Comparison of ENCODE assay signal across 16 cellular contexts in genomic region chr12:100184549-100184948, GRCh38. TPM values are rescaled to one million over a fixed set of nuclear protein-coding genes. Genes with fewer than 3 reads are reported as not detected.
DNase-seq lines count a peak whose midpoint lies in the region; ATAC-seq, FAIRE-seq and TF ChIP-seq lines count a peak whose summit lies in the region.
"Had no signal": no experiment of that assay in that cellular context is flagged by ENCODE, and none has a peak within 500 bp of the region (broad histone marks: within the 10 kb centered on the region; RNA-seq: fewer than 3 reads in every experiment).

No MANE protein-coding gene starts in this region.

- TF ChIP-seq EP300 in HepG2 (IDR thresholded peaks at IDR 0.05; ENCODE audit: low read depth in 2 of 2, low read length in 2 of 2) (peak in 1 of 2 experiments; percentile 11; a peak in 1 of 4 replicates), HepG2 (CRISPR knock-in tag; IDR thresholded peaks at IDR 0.05; ENCODE audit: borderline replicate concordance) (no peak)

- DNase-seq in activated CD4-positive, alpha-beta T cell treated with anti-CD3 and anti-CD28 coated beads, Interleukin-2, amount 10 ng/mL, durations not matched to agents 24 days and 14 days, result no peak
- DNase-seq in activated CD4-positive, alpha-beta T cell treated with anti-CD3 and anti-CD28 coated beads, Interleukin-2, amount 50 U/mL, for 48 hours, result no peak
- DNase-seq in adipocyte (ENCODE audit: low read depth), result peak; percentile 19
- peak; percentile 63 for DNase-seq in HepG2 (ENCODE audit: low spot score)
- DNase-seq in NCI-H2029 treated with DMSO at 0.1 percent for 48 hours (lab: John Stamatoyannopoulos, UW), result no peak
- no peak for DNase-seq in NCI-H1930 (lab: John Stamatoyannopoulos, UW)
- DNase-seq: BE2C; CD4-positive, alpha-beta memory T cell; NCI-H1092; NCI-H1694 treated with DMSO at 0.1 percent for 48 hours; NCI-H526 had no signal

- peak overlapping the region; percentile 34 for H3K27ac Mint-ChIP-seq in activated CD4-positive, alpha-beta T cell treated with anti-CD3 and anti-CD28 coated beads, Interleukin-2, amount 10 ng/mL, durations not matched to agents 24 days and 14 days

- POLR2A ChIA-PET in HepG2 (lab: Yijun Ruan, JAX), result no interaction called here

- no peaks in the 10 kb centered on the region for H3K27me3 ChIP-seq in adipocyte (replicated peaks; ENCODE audit: control insufficient read depth, insufficient read depth, low read length)
- H3K27me3 ChIP-seq in HepG2 (ENCODE audit: control insufficient read depth in 1 of 2, insufficient read depth in 2 of 2, low read length in 2 of 2), result no peaks in the 10 kb centered on the region
- H3K27me3 ChIP-seq: BE2C had no signal

- H2AFZ ChIP-seq in HepG2 (ENCODE audit: low read length), result no peak overlapping the region

- no peak for TF ChIP-seq CTCF in HepG2 (CRISPR knock-in tag; IDR thresholded peaks at IDR 0.05)

- no peaks in the 10 kb centered on the region for H4K20me1 ChIP-seq in HepG2 (ENCODE audit: insufficient read depth, low read length)

- TF ChIP-seq RAD21 in HepG2 (CRISPR knock-in tag; IDR thresholded peaks at IDR 0.05), result no peak

- ATAC-seq in HepG2 (peak; percentile 51; the same call in 1 of the 3 replicates), GM18873 (IDR thresholded peaks at IDR 0.05; ENCODE audit: low FRiP score, unreplicated experiment) (no peak)
- ATAC-seq: K562 had no signal

- no peak overlapping the region for H3K4me2 ChIP-seq in HepG2 (ENCODE audit: low read depth, low read length)

- H3K36me3 Mint-ChIP-seq in activated CD4-positive, alpha-beta T cell treated with anti-CD3 and anti-CD28 coated beads, Interleukin-2, amount 10 ng/mL, durations not matched to agents 24 days and 14 days (ENCODE audit: low read depth), result peaks cover 20% of the 10 kb centered on the region

- CTCF ChIA-PET in HepG2 (lab: Yijun Ruan, JAX; ENCODE audit: low intra/inter-chr PET ratio, low total read pairs), result no interaction called here

- peaks cover 38% of the 10 kb centered on the region for H3K4me1 Mint-ChIP-seq in activated CD4-positive, alpha-beta T cell treated with anti-CD3 and anti-CD28 coated beads, Interleukin-2, amount 10 ng/mL, durations not matched to agents 24 days and 14 days

- no peaks in the 10 kb centered on the region for H3K79me2 ChIP-seq in HepG2 (ENCODE audit: insufficient read depth, low read length)

- no peaks in the 10 kb centered on the region for H3K9me3 Mint-ChIP-seq in activated CD4-positive, alpha-beta T cell treated with anti-CD3 and anti-CD28 coated beads, Interleukin-2, amount 10 ng/mL, durations not matched to agents 24 days and 14 days
- H3K9me3 Mint-ChIP-seq: CD4-positive, alpha-beta memory T cell had no signal

- no TSS peak for BruUV-seq in HepG2 (replicated peaks; lab: Mats Ljungman, UMichigan)

- no peak for FAIRE-seq in HepG2 (lab: Jason Lieb, UNC)
- FAIRE-seq: H1 had no signal

- no peak overlapping the region for H3K4me3 Mint-ChIP-seq in activated CD4-positive, alpha-beta T cell treated with anti-CD3 and anti-CD28 coated beads, Interleukin-2, amount 10 ng/mL, durations not matched to agents 24 days and 14 days
- H3K4me3 Mint-ChIP-seq: CD4-positive, alpha-beta memory T cell had no signal

- TF ChIP-seq POLR2A in HepG2 (IDR thresholded peaks at IDR 0.05; ENCODE audit: insufficient read depth in 1 of 2, low read depth in 2 of 2, low read length in 2 of 2), result no peak

- H3K9me3 ChIP-seq in adipocyte (ENCODE audit: control insufficient read depth, low read length) (no peaks in the 10 kb centered on the region), HepG2 (ENCODE audit: low read length) (no peaks in the 10 kb centered on the region)
- H3K9me3 ChIP-seq: BE2C had no signal

- intact Hi-C loops in activated CD4-positive, alpha-beta T cell treated with anti-CD3 and anti-CD28 coated beads, Interleukin-2, amount 10 ng/mL, durations not matched to agents 24 days and 14 days (cut with micrococcal nuclease), result no loop called here
- intact Hi-C loops in HepG2 (cut with micrococcal nuclease; ENCODE audit: unreplicated experiment), result loop anchor here (1.0 kb wide), 1 partner anchor 15 kb away; no protein-coding TSS in a partner anchor

- H3K4me3 ChIP-seq in adipocyte (ENCODE audit: low read length) (no peak overlapping the region), HepG2 (replicated peaks in 1 of 3; ENCODE audit: insufficient read depth in 1 of 3, low read depth in 2 of 3, low read length in 3 of 3) (no peak overlapping the region)
- H3K4me3 ChIP-seq: K562, SK-N-MC had no signal

- no peaks in the 10 kb centered on the region for H3K27me3 Mint-ChIP-seq in activated CD4-positive, alpha-beta T cell treated with anti-CD3 and anti-CD28 coated beads, Interleukin-2, amount 10 ng/mL, durations not matched to agents 24 days and 14 days
- H3K27me3 Mint-ChIP-seq: CD4-positive, alpha-beta memory T cell had no signal

- H3K4me1 ChIP-seq in adipocyte (ENCODE audit: control insufficient read depth, insufficient read depth, low read length) (peaks cover 11% of the 10 kb centered on the region), HepG2 (ENCODE audit: insufficient read depth, low read length) (peaks cover 17% of the 10 kb centered on the region)
- H3K4me1 ChIP-seq: BE2C had no signal

- H3K9ac ChIP-seq in adipocyte (ENCODE audit: low read length) (no peak overlapping the region), HepG2 (ENCODE audit: insufficient read depth, low read depth, low read length) (no peak overlapping the region)

- H3K27ac ChIP-seq in HepG2 (ENCODE audit: extremely low read length, insufficient read depth, low read length), result no peak overlapping the region
- H3K27ac ChIP-seq: HL-60, SK-N-MC had no signal

- in situ Hi-C loops in HepG2 (cut with HindIII; ENCODE audit: extremely low pct_ligation_motif_present, low pct_unique_long_range_greater_than_20kb), result no loop called here

- no peaks in the 10 kb centered on the region for H3K36me3 ChIP-seq in adipocyte (ENCODE audit: control insufficient read depth, insufficient read depth, low read length, severe bottlenecking)
- H3K36me3 ChIP-seq in HepG2 (replicated peaks in 1 of 2; ENCODE audit: control insufficient read depth in 1 of 2, insufficient read depth in 2 of 2, low read length in 2 of 2), result peaks cover 0 to 12% of the 10 kb centered on the region in 2 experiments; a peak in 1 of 5 replicates
- H3K36me3 ChIP-seq: BE2C had no signal

- WGBS in HepG2 (ENCODE audit: low lambda C conversion rate), result 73% methylated on average over 5 of the region's 5 CpGs

RNA-seq across cellular contexts. Expression of gene ACTR6, which starts 16.1 kb away (rescaled TPM):
- 33.7 and 37.4 TPM in 2 replicates for total RNA-seq in activated CD4-positive, alpha-beta T cell treated with anti-CD3 and anti-CD28 coated beads, Interleukin-2, amount 10 ng/mL, durations not matched to agents 24 days and 14 days
- 22.4 and 37.8 TPM in 2 replicates for total RNA-seq in HepG2 (2016; rRNA removed; fragmentation: Illumina TruSeq; extraction: Trizol)
- total RNA-seq in HepG2 (2016; cell fraction: cytosol; rRNA removed; fragmentation: Illumina TruSeq; extraction: Trizol; ENCODE audit: low read depth), result 2.9 and 3.8 TPM in 2 replicates
- 24.5 and 40.5 TPM in 2 replicates for total RNA-seq in HepG2 (2016; cell fraction: insoluble cytoplasmic fraction; rRNA removed; fragmentation: Illumina TruSeq; extraction: Trizol)
- total RNA-seq in HepG2 (2016; cell fraction: membrane; rRNA removed; fragmentation: Illumina TruSeq; extraction: Trizol), result 4.5 and 7.5 TPM in 2 replicates
- 15.4 and 16.8 TPM in 2 replicates for total RNA-seq in HepG2 (2016; cell fraction: nucleus; rRNA removed; fragmentation: Illumina TruSeq; extraction: Trizol)
- 7.6 and 12.9 TPM in 2 replicates for polyA plus RNA-seq in HepG2 (2011; rRNA removed)
- 8.2 and 8.8 TPM in 2 replicates for polyA plus RNA-seq in HepG2 (2011; cell fraction: cytosol; rRNA removed)
- 7.1 and 8.9 TPM in 2 replicates for polyA plus RNA-seq in HepG2 (2011; cell fraction: nucleus; rRNA removed)
- 11.1 and 26.5 TPM in 2 replicates for polyA plus RNA-seq in HepG2 (2012)
- 1.9 and 2.1 TPM in 2 replicates for polyA plus RNA-seq in HepG2 (2016; cell fraction: cytosol; fragmentation: Illumina TruSeq; extraction: Trizol; ENCODE audit: low read depth)
- polyA plus RNA-seq in HepG2 (2016; cell fraction: insoluble cytoplasmic fraction; fragmentation: Illumina TruSeq; extraction: Trizol; ENCODE audit: low read depth), result 27.7 and 30.4 TPM in 2 replicates
- polyA plus RNA-seq in HepG2 (2016; cell fraction: membrane; fragmentation: Illumina TruSeq; extraction: Trizol; ENCODE audit: low read depth), result 3.2 and 3.7 TPM in 2 replicates
- polyA plus RNA-seq in HepG2 (2016; cell fraction: nucleus; fragmentation: Illumina TruSeq; extraction: Trizol; ENCODE audit: insufficient read depth, low read depth), result 13.9 and 18.1 TPM in 2 replicates
- polyA minus RNA-seq in HepG2 (2011; rRNA and poly(A)+ RNA removed; ENCODE audit: low replicate concordance), result 1.8 and 6.6 TPM in 2 replicates
- polyA minus RNA-seq in HepG2 (2011; cell fraction: cytosol; rRNA and poly(A)+ RNA removed), result 4.1 and 7.1 TPM in 2 replicates
- 18.9 and 28.3 TPM in 2 replicates for polyA minus RNA-seq in HepG2 (2011; cell fraction: nucleus; rRNA and poly(A)+ RNA removed)

RNA-seq across cellular contexts. Expression of gene BLTP3B, which starts 41.9 kb away (rescaled TPM):
- total RNA-seq in activated CD4-positive, alpha-beta T cell treated with anti-CD3 and anti-CD28 coated beads, Interleukin-2, amount 10 ng/mL, durations not matched to agents 24 days and 14 days, result 57.6 and 63.6 TPM in 2 replicates
- total RNA-seq in HepG2 (2016; rRNA removed; fragmentation: Illumina TruSeq; extraction: Trizol), result 24.4 and 35.3 TPM in 2 replicates
- total RNA-seq in HepG2 (2016; cell fraction: cytosol; rRNA removed; fragmentation: Illumina TruSeq; extraction: Trizol; ENCODE audit: low read depth), result 6.4 and 8.3 TPM in 2 replicates
- total RNA-seq in HepG2 (2016; cell fraction: insoluble cytoplasmic fraction; rRNA removed; fragmentation: Illumina TruSeq; extraction: Trizol), result 24.0 and 39.1 TPM in 2 replicates
- total RNA-seq in HepG2 (2016; cell fraction: membrane; rRNA removed; fragmentation: Illumina TruSeq; extraction: Trizol), result 17.5 and 20.1 TPM in 2 replicates
- total RNA-seq in HepG2 (2016; cell fraction: nucleus; rRNA removed; fragmentation: Illumina TruSeq; extraction: Trizol), result 25.8 and 34.2 TPM in 2 replicates
- polyA plus RNA-seq in HepG2 (2011; rRNA removed), result 10.8 and 15.6 TPM in 2 replicates
- polyA plus RNA-seq in HepG2 (2011; cell fraction: cytosol; rRNA removed), result 5.5 and 9.7 TPM in 2 replicates
- polyA plus RNA-seq in HepG2 (2011; cell fraction: nucleus; rRNA removed), result 3.1 and 4.8 TPM in 2 replicates
- 8.8 and 14.0 TPM in 2 replicates for polyA plus RNA-seq in HepG2 (2012)
- polyA plus RNA-seq in HepG2 (2016; cell fraction: cytosol; fragmentation: Illumina TruSeq; extraction: Trizol; ENCODE audit: low read depth), result 2.1 and 2.2 TPM in 2 replicates
- polyA plus RNA-seq in HepG2 (2016; cell fraction: insoluble cytoplasmic fraction; fragmentation: Illumina TruSeq; extraction: Trizol; ENCODE audit: low read depth), result 20.4 and 22.1 TPM in 2 replicates
- polyA plus RNA-seq in HepG2 (2016; cell fraction: membrane; fragmentation: Illumina TruSeq; extraction: Trizol; ENCODE audit: low read depth), result 6.4 and 7.6 TPM in 2 replicates
- polyA plus RNA-seq in HepG2 (2016; cell fraction: nucleus; fragmentation: Illumina TruSeq; extraction: Trizol; ENCODE audit: insufficient read depth, low read depth), result 12.8 and 14.3 TPM in 2 replicates
- polyA minus RNA-seq in HepG2 (2011; rRNA and poly(A)+ RNA removed; ENCODE audit: low replicate concordance), result 7.8 and 20.8 TPM in 2 replicates
- 21.3 and 23.3 TPM in 2 replicates for polyA minus RNA-seq in HepG2 (2011; cell fraction: cytosol; rRNA and poly(A)+ RNA removed)
- 37.6 and 42.9 TPM in 2 replicates for polyA minus RNA-seq in HepG2 (2011; cell fraction: nucleus; rRNA and poly(A)+ RNA removed)

Comparison
In these comparisons a context has a peak if more than half of its experiments do, and no peak if none do; other contexts are left out.
1. DNase-seq: peak in adipocyte (single experiment) and HepG2 (single experiment); none in activated CD4-positive, alpha-beta T cell treated with anti-CD3 and anti-CD28 coated beads, Interleukin-2, amount 10 ng/mL, durations not matched to agents 24 days and 14 days (single experiment), activated CD4-positive, alpha-beta T cell treated with anti-CD3 and anti-CD28 coated beads, Interleukin-2, amount 50 U/mL, for 48 hours (0 of 2), NCI-H2029 treated with DMSO at 0.1 percent for 48 hours (single experiment) and NCI-H1930 (0 of 2).